1 cellular context compared by ENCODE assay signal in genomic region chr17:77772461-77772897, GRCh38.
TF ChIP-seq lines count a peak whose summit lies in the region.

No MANE protein-coding gene starts in this region.

TF ChIP-seq in GM12878, 131 proteins besides CTCF, POLR2A, EP300 and RAD21 (continued from another document):
- TF ChIP-seq, protein P1, sequence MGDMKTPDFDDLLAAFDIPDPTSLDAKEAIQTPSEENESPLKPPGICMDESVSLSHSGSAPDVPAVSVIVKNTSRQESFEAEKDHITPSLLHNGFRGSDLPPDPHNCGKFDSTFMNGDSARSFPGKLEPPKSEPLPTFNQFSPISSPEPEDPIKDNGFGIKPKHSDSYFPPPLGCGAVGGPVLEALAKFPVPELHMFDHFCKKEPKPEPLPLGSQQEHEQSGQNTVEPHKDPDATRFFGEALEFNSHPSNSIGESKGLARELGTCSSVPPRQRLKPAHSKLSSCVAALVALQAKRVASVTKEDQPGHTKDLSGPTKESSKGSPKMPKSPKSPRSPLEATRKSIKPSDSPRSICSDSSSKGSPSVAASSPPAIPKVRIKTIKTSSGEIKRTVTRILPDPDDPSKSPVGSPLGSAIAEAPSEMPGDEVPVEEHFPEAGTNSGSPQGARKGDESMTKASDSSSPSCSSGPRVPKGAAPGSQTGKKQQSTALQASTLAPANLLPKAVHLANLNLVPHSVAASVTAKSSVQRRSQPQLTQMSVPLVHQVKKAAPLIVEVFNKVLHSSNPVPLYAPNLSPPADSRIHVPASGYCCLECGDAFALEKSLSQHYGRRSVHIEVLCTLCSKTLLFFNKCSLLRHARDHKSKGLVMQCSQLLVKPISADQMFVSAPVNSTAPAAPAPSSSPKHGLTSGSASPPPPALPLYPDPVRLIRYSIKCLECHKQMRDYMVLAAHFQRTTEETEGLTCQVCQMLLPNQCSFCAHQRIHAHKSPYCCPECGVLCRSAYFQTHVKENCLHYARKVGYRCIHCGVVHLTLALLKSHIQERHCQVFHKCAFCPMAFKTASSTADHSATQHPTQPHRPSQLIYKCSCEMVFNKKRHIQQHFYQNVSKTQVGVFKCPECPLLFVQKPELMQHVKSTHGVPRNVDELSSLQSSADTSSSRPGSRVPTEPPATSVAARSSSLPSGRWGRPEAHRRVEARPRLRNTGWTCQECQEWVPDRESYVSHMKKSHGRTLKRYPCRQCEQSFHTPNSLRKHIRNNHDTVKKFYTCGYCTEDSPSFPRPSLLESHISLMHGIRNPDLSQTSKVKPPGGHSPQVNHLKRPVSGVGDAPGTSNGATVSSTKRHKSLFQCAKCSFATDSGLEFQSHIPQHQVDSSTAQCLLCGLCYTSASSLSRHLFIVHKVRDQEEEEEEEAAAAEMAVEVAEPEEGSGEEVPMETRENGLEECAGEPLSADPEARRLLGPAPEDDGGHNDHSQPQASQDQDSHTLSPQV (IDR thresholded peaks at IDR 0.05): 0 out of 2 replicates have a peak, but pooled peaks have one; percentile 34
- TF ChIP-seq FOS (IDR thresholded peaks at IDR 0.05; ENCODE audit: borderline replicate concordance, extremely low read depth, insufficient read length): no peak
TF ChIP-seq in GM12878: peak in this region for 11.
